13 cellular contexts compared by ENCODE assay signal in the genomic region with DNA sequence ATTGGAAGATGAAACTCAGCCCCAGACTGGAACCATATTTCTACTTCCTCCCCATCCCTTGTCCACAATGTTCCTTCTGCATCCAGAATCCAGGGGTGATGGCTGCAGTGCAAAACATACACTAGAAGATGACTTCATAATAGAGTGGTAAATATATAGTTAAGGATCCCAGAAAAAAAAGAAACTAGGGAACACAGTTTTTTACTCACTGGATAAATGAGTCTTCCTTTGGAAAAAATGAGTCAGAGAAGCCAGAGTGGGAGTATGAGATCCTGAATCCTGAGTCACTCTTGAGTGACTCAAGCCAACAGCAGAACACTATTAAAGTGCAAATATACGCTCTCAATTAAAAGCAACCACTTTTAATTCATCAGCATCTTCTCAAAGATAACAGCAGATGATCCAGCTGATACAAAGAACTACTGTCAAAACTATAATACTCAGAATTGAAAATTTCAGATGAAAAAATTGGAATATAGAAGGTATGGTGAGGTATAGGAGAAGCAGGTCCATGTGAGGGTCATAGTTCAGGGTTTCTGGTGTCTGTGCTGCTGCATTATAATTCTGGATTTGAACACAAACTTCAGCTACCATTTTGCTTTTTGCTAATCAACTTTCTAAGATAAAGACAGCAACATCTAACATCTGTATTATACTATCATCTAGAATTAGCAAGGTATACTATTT.
DNase-seq lines count a peak whose midpoint lies in the region; ATAC-seq and TF ChIP-seq lines count a peak whose summit lies in the region.
"Had no signal": no experiment of that assay in that cellular context is flagged by ENCODE, and none has a peak within 500 bp of the region (broad histone marks: within the 10 kb centered on the region; RNA-seq: fewer than 3 reads in every experiment).

No MANE protein-coding gene starts in this region.

- H3K36me3 ChIP-seq in ascending aorta = no peaks in the 10 kb centered on the region
- H3K36me3 ChIP-seq in thoracic aorta = no peaks in the 10 kb centered on the region
- H3K36me3 ChIP-seq: lower lobe of right lung, upper lobe of right lung had no signal

- peak; percentile 96 for DNase-seq in HFFc6
- peak in 1 of 2 donors; percentile 56 for DNase-seq in ascending aorta (ENCODE audit: low spot score in 2 of 2)
- DNase-seq in right cardiac atrium = no peak
- DNase-seq in thoracic aorta (ENCODE audit: low spot score) = no peak
- no peak for DNase-seq in activated CD8-positive, alpha-beta T cell treated with anti-CD3 and anti-CD28 coated beads, Interleukin-2, amount 10 ng/mL, durations not matched to agents 7 days and 5 days
- DNase-seq in NCI-H2171 (lab: John Stamatoyannopoulos, UW) = no peak
- no peak for DNase-seq in DMS79 (lab: John Stamatoyannopoulos, UW)
- DNase-seq: activated CD4-positive, alpha-beta T cell treated with anti-CD3 and anti-CD28 coated beads for 1 hour; cerebellar nuclear complex; lower lobe of right lung; stimulated activated CD4-positive, alpha-beta T cell treated with anti-CD3 and anti-CD28 coated beads, Interleukin-2, amount 100 ng/mL, for 24 hours; upper lobe of right lung had no signal

- no peak overlapping the region for H3K4me3 ChIP-seq in ascending aorta
- H3K4me3 ChIP-seq in right cardiac atrium (ENCODE audit: low read length) = no peak overlapping the region
- H3K4me3 ChIP-seq in thoracic aorta = no peak overlapping the region
- H3K4me3 ChIP-seq: GM12878, lower lobe of right lung, upper lobe of right lung had no signal

- peak overlapping the region; percentile 54 to 68 for H3K27ac ChIP-seq in ascending aorta
- H3K27ac ChIP-seq in right cardiac atrium (ENCODE audit: low read length) = no peak overlapping the region
- peak overlapping the region; percentile 66 to 67 for H3K27ac ChIP-seq in thoracic aorta
- H3K27ac ChIP-seq: lower lobe of right lung, upper lobe of right lung had no signal

- intact Hi-C loops in ascending aorta (cut with DNase I) = no loop called here
- intact Hi-C loops in right cardiac atrium (cut with DNase I) = no loop called here

- H3K27me3 ChIP-seq in ascending aorta = no peaks in the 10 kb centered on the region
- H3K27me3 ChIP-seq in right cardiac atrium (ENCODE audit: control insufficient read depth, insufficient read depth) = no peaks in the 10 kb centered on the region
- H3K27me3 ChIP-seq in thoracic aorta (replicated peaks; ENCODE audit: insufficient read depth) = no peaks in the 10 kb centered on the region
- H3K27me3 ChIP-seq: upper lobe of right lung had no signal

- H3K36me3 Mint-ChIP-seq in HFFc6 (ENCODE audit: low read depth) = peaks cover 32% of the 10 kb centered on the region
- H3K36me3 Mint-ChIP-seq in activated CD8-positive, alpha-beta T cell treated with anti-CD3 and anti-CD28 coated beads, Interleukin-2, amount 10 ng/mL, durations not matched to agents 7 days and 5 days (ENCODE audit: low read depth) = no peaks in the 10 kb centered on the region

- peak overlapping the region; percentile 68 for H3K4me3 Mint-ChIP-seq in HFFc6
- no peak overlapping the region for H3K4me3 Mint-ChIP-seq in activated CD8-positive, alpha-beta T cell treated with anti-CD3 and anti-CD28 coated beads, Interleukin-2, amount 10 ng/mL, durations not matched to agents 7 days and 5 days

- peaks cover 17% of the 10 kb centered on the region for H3K9me3 Mint-ChIP-seq in HFFc6
- H3K9me3 Mint-ChIP-seq in activated CD8-positive, alpha-beta T cell treated with anti-CD3 and anti-CD28 coated beads, Interleukin-2, amount 10 ng/mL, durations not matched to agents 7 days and 5 days (ENCODE audit: insufficient read depth) = peaks cover 20% of the 10 kb centered on the region

- H3K4me1 Mint-ChIP-seq in HFFc6 (ENCODE audit: low read depth) = peaks cover 71% of the 10 kb centered on the region
- no peaks in the 10 kb centered on the region for H3K4me1 Mint-ChIP-seq in activated CD8-positive, alpha-beta T cell treated with anti-CD3 and anti-CD28 coated beads, Interleukin-2, amount 10 ng/mL, durations not matched to agents 7 days and 5 days (ENCODE audit: low read depth)

- H3K27ac Mint-ChIP-seq in HFFc6 = peak overlapping the region; percentile 96
- H3K27ac Mint-ChIP-seq in activated CD8-positive, alpha-beta T cell treated with anti-CD3 and anti-CD28 coated beads, Interleukin-2, amount 10 ng/mL, durations not matched to agents 7 days and 5 days = no peak overlapping the region

- TF ChIP-seq CTCF in HFFc6 (IDR thresholded peaks at IDR 0.05) (no peak), ascending aorta (IDR thresholded peaks at IDR 0.05) (no peak), thoracic aorta (IDR thresholded peaks at IDR 0.05) (no peak)

- H3K4me1 ChIP-seq in ascending aorta = peaks cover 0 to 17% of the 10 kb centered on the region in 2 donors
- H3K4me1 ChIP-seq in right cardiac atrium (ENCODE audit: control insufficient read depth, insufficient read depth, low read length) = no peaks in the 10 kb centered on the region
- H3K4me1 ChIP-seq in thoracic aorta (ENCODE audit: control insufficient read depth in 1 of 2, low read depth in 2 of 2) = peaks cover 22 to 23% of the 10 kb centered on the region in 2 donors
- H3K4me1 ChIP-seq: lower lobe of right lung, upper lobe of right lung had no signal

- peaks cover 2% of the 10 kb centered on the region; the same call in 1 of the 2 replicates for H3K27me3 Mint-ChIP-seq in HFFc6 (ENCODE audit: insufficient read depth)
- no peaks in the 10 kb centered on the region for H3K27me3 Mint-ChIP-seq in activated CD8-positive, alpha-beta T cell treated with anti-CD3 and anti-CD28 coated beads, Interleukin-2, amount 10 ng/mL, durations not matched to agents 7 days and 5 days (ENCODE audit: low read depth)

- peak; percentile 68 to 85 for ATAC-seq in right cardiac atrium
- ATAC-seq in thoracic aorta (ENCODE audit: insufficient number of reproducible peaks, low FRiP score, low read depth) = peak; percentile 98
- no peak for ATAC-seq in activated CD8-positive, alpha-beta T cell treated with anti-CD3 and anti-CD28 coated beads, Interleukin-2, amount 10 ng/mL, durations not matched to agents 7 days and 5 days
- ATAC-seq: GM12878, upper lobe of right lung had no signal

- CTCF ChIA-PET in activated CD8-positive, alpha-beta T cell treated with anti-CD3 and anti-CD28 coated beads, Interleukin-2, amount 10 ng/mL, durations not matched to agents 7 days and 5 days (lab: Charles Lee) = no interaction called here

- POLR2A ChIA-PET in activated CD8-positive, alpha-beta T cell treated with anti-CD3 and anti-CD28 coated beads, Interleukin-2, amount 10 ng/mL, durations not matched to agents 7 days and 5 days (lab: Charles Lee) = no interaction called here

- WGBS in right cardiac atrium = 38% methylated on average over 1 of the region's 1 CpG

- H3K9me3 ChIP-seq in ascending aorta (no peaks in the 10 kb centered on the region), right cardiac atrium (ENCODE audit: control insufficient read depth, low read length) (no peaks in the 10 kb centered on the region), thoracic aorta (no peaks in the 10 kb centered on the region)
- H3K9me3 ChIP-seq: lower lobe of right lung, upper lobe of right lung had no signal
